ENCODE assay signal across 1 cellular context in the genomic region with DNA sequence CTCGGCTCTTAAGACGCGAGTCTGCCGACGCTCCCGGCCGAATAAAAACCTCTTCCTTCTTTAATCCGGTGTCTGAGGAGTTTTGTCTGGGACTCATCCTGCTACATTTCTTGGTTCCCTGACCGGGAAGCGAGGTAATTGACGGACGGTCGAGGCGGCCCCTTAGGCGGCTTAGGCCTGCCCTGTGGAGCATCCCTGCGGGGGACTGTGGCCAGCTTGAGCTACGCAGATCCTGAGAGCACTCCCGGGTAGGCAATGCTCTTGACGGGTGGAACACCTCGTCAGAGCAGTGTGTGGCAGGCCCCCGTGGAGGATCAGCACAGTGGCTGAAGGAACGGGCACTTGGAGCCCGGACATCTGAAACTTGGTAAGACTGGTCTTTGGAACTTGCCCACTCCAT. TPM values are rescaled to one million over a fixed set of nuclear protein-coding genes. Genes with fewer than 3 reads are reported as not detected.
"Had no signal": no experiment of that assay in that cellular context is flagged by ENCODE, and none has a peak within 500 bp of the region (broad histone marks: within the 10 kb centered on the region; RNA-seq: fewer than 3 reads in every experiment).

No MANE protein-coding gene starts in this region.

RNA-seq across cellular contexts. Expression of gene B3GNT7, which starts 5.6 kb away (rescaled TPM):
- total RNA-seq: myocyte had no signal
